ENCODE assay signal across 14 cellular contexts in genomic region chrX:153821066-153821465, GRCh38. TPM values are rescaled to one million over a fixed set of nuclear protein-coding genes. Genes with fewer than 3 reads are reported as not detected.
"Had no signal": no experiment of that assay in that cellular context is flagged by ENCODE, and none has a peak within 500 bp of the region (broad histone marks: within the 10 kb centered on the region; RNA-seq: fewer than 3 reads in every experiment).

No MANE protein-coding gene starts in this region.

- H3K27ac ChIP-seq: upper lobe of right lung had no signal

- DNase-seq: activated CD4-positive, alpha-beta T cell treated with anti-CD3 and anti-CD28 coated beads, Interleukin-2, amount 50 U/mL, for 4 hours; activated gamma-delta T cell; activated naive CD8-positive, alpha-beta T cell treated with anti-CD3 and anti-CD28 coated beads for 36 hours; dermis blood vessel endothelial cell; left cardiac atrium; occipital lobe; stimulated activated CD4-positive, alpha-beta T cell treated with anti-CD3 and anti-CD28 coated beads, Interleukin-2, amount 100 ng/mL, for 48 hours; upper lobe of right lung had no signal

- H3K27me3 Mint-ChIP-seq: activated naive CD8-positive, alpha-beta T cell treated with anti-CD3 and anti-CD28 coated beads for 36 hours had no signal

- H3K4me1 ChIP-seq: upper lobe of right lung had no signal

- H3K36me3 Mint-ChIP-seq: activated naive CD8-positive, alpha-beta T cell treated with anti-CD3 and anti-CD28 coated beads for 36 hours had no signal

- ATAC-seq: activated CD4-positive, CD25-positive, alpha-beta regulatory T cell treated with anti-CD3 and anti-CD28 coated beads, Interleukin-2, amount 50 U/mL, for 24 hours; left cardiac atrium; upper lobe of right lung had no signal

- H3K9me3 ChIP-seq: upper lobe of right lung had no signal

- H3K4me3 ChIP-seq: lung, upper lobe of right lung had no signal

- H3K9me3 Mint-ChIP-seq: activated naive CD8-positive, alpha-beta T cell treated with anti-CD3 and anti-CD28 coated beads for 36 hours; activated T-cell treated with anti-CD3 and anti-CD28 coated beads, Interleukin-2, amount 50 U/mL, for 24 hours; T-helper 2 cell treated with Interferon-gamma antibody and Interleukin-4, amounts not matched to agents 5 μg/mL and 100 μg/mL, for 36 hours had no signal

- H3K27ac Mint-ChIP-seq: activated naive CD8-positive, alpha-beta T cell treated with anti-CD3 and anti-CD28 coated beads for 36 hours; activated T-cell treated with anti-CD3 and anti-CD28 coated beads, Interleukin-2, amount 50 U/mL, for 24 hours; nephron; T-helper 2 cell treated with Interferon-gamma antibody and Interleukin-4, amounts not matched to agents 5 μg/mL and 100 μg/mL, for 36 hours had no signal

- H3K27me3 ChIP-seq: upper lobe of right lung had no signal

- H3K4me3 Mint-ChIP-seq: activated naive CD8-positive, alpha-beta T cell treated with anti-CD3 and anti-CD28 coated beads for 36 hours; activated T-cell treated with anti-CD3 and anti-CD28 coated beads, Interleukin-2, amount 50 U/mL, for 24 hours; T-helper 2 cell treated with Interferon-gamma antibody and Interleukin-4, amounts not matched to agents 5 μg/mL and 100 μg/mL, for 36 hours had no signal

- H3K36me3 ChIP-seq: upper lobe of right lung had no signal

RNA-seq across cellular contexts. Expression of gene SRPK3, which starts 40.2 kb away (rescaled TPM):
- total RNA-seq: activated naive CD8-positive, alpha-beta T cell treated with anti-CD3 and anti-CD28 coated beads for 36 hours; glomerular endothelial cell; upper lobe of right lung had no signal
